In genomic region chr6:114133816-114134215, GRCh38 we compare ENCODE assay signal across 24 cellular contexts.
"Had no signal": no experiment of that assay in that cellular context is flagged by ENCODE, and none has a peak within 500 bp of the region (broad histone marks: within the 10 kb centered on the region; RNA-seq: fewer than 3 reads in every experiment).

No MANE protein-coding gene starts in this region.

- DNase-seq: colonic mucosa; cortex of kidney; dermis blood vessel endothelial cell; dorsolateral prefrontal cortex; effector CD4-positive, alpha-beta T cell; effector CD8-positive, alpha-beta T cell; effector memory CD4-positive, alpha-beta T cell; effector memory CD8-positive, alpha-beta T cell; endodermal cell; erythroblast; esophagus squamous epithelium; foreskin fibroblast; foreskin keratinocyte; foreskin melanocyte; gastrocnemius medialis; glutamatergic neuron; heart left ventricle; heart right ventricle had no signal

- ATAC-seq: effector memory CD8-positive, alpha-beta T cell; esophagus mucosa; foreskin keratinocyte; gastrocnemius medialis; gastroesophageal sphincter; heart left ventricle; heart right ventricle had no signal

- H3K4me3 ChIP-seq: colonic mucosa, coronary artery, dorsolateral prefrontal cortex, esophagus muscularis mucosa, esophagus squamous epithelium, gastrocnemius medialis, gastroesophageal sphincter, heart left ventricle, heart right ventricle had no signal

- H3K27me3 Mint-ChIP-seq: dendritic cell treated with granulocyte-macrophage colony-stimulating factor and Interleukin-4, amounts not matched to agents 40 ng/mL and 50 ng/mL, for 4 days had no signal

- H3K27ac ChIP-seq: colonic mucosa, coronary artery, dorsolateral prefrontal cortex, epithelial cell of prostate, esophagus muscularis mucosa, esophagus squamous epithelium, foreskin keratinocyte, gastrocnemius medialis, gastroesophageal sphincter, heart left ventricle, heart right ventricle had no signal

- H3K9me3 ChIP-seq: colonic mucosa, esophagus muscularis mucosa, esophagus squamous epithelium, gastrocnemius medialis, gastroesophageal sphincter, heart left ventricle, heart right ventricle had no signal

- H3K4me1 Mint-ChIP-seq: endodermal cell had no signal

- H3K4me3 Mint-ChIP-seq: dendritic cell treated with granulocyte-macrophage colony-stimulating factor and Interleukin-4, amounts not matched to agents 40 ng/mL and 50 ng/mL, for 4 days; effector memory CD8-positive, alpha-beta T cell; endodermal cell had no signal

- H3K36me3 ChIP-seq: colonic mucosa, esophagus muscularis mucosa, esophagus squamous epithelium, gastrocnemius medialis, gastroesophageal sphincter, heart left ventricle, heart right ventricle had no signal

- H3K27ac Mint-ChIP-seq: dendritic cell treated with granulocyte-macrophage colony-stimulating factor and Interleukin-4, amounts not matched to agents 40 ng/mL and 50 ng/mL, for 4 days; effector memory CD8-positive, alpha-beta T cell; endodermal cell had no signal

- H3K9me3 Mint-ChIP-seq: dendritic cell treated with granulocyte-macrophage colony-stimulating factor and Interleukin-4, amounts not matched to agents 40 ng/mL and 50 ng/mL, for 4 days; endodermal cell had no signal

- H3K4me1 ChIP-seq: colonic mucosa, esophagus squamous epithelium, foreskin keratinocyte, heart left ventricle, heart right ventricle had no signal

- H3K27me3 ChIP-seq: colonic mucosa, dorsolateral prefrontal cortex, esophagus muscularis mucosa, esophagus squamous epithelium, foreskin keratinocyte, gastrocnemius medialis, gastroesophageal sphincter had no signal
